Comparison of ENCODE assay signal across 9 cellular contexts in the genomic region with DNA sequence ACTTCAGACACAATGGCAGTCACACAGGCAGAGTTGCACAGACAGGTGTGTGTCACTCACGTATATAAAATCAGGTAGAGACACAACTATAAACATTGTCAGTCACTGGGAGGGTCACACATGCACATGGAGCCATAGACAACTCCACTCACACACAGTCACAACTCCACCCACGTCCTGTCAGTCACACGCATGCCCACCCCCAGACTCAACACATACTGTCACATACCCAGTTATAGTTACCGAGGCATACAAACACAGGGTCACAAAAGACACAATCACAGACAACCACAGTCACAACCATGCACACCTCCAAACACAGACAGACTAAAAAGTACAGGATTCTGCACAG. TPM values are rescaled to one million over a fixed set of nuclear protein-coding genes. Genes with fewer than 3 reads are reported as not detected.
DNase-seq lines count a peak whose midpoint lies in the region; ATAC-seq, FAIRE-seq and TF ChIP-seq lines count a peak whose summit lies in the region.
"Had no signal": no experiment of that assay in that cellular context is flagged by ENCODE, and none has a peak within 500 bp of the region (broad histone marks: within the 10 kb centered on the region; RNA-seq: fewer than 3 reads in every experiment).

No MANE protein-coding gene starts in this region.

- peaks cover 42% of the 10 kb centered on the region for H4K20me1 ChIP-seq in smooth muscle cell (ENCODE audit: low read depth)

- no peaks in the 10 kb centered on the region for H3F3A ChIP-seq in smooth muscle cell (ENCODE audit: low read depth)

- no peak for TF ChIP-seq CTCF in WERI-Rb-1 (IDR thresholded peaks at IDR 0.05; ENCODE audit: low read depth, low read length)
- TF ChIP-seq CTCF in smooth muscle cell (IDR thresholded peaks at IDR 0.05; ENCODE audit: borderline replicate concordance, insufficient read depth, poor library complexity, severe bottlenecking), result no peak

- WGBS in right cardiac atrium, result 50% methylated on average over 4 of the region's 4 CpGs
- WGBS in smooth muscle cell (ENCODE audit: low lambda C conversion rate), result 70% methylated on average over 4 of the region's 4 CpGs

- peak; percentile 69 for FAIRE-seq in GM12892 (lab: Jason Lieb, UNC)

- H3K27me3 ChIP-seq in WERI-Rb-1 (ENCODE audit: insufficient read depth, low read depth, severe bottlenecking), result no peaks in the 10 kb centered on the region
- H3K27me3 ChIP-seq in right cardiac atrium (ENCODE audit: control insufficient read depth, insufficient read depth), result no peaks in the 10 kb centered on the region
- H3K27me3 ChIP-seq in smooth muscle cell (ENCODE audit: low read depth), result no peaks in the 10 kb centered on the region

- H3K4me2 ChIP-seq in smooth muscle cell, result peak overlapping the region; percentile 98

- no peak overlapping the region for H3K27ac ChIP-seq in WERI-Rb-1
- H3K27ac ChIP-seq in right cardiac atrium (ENCODE audit: low read length), result no peak overlapping the region
- no peak overlapping the region for H3K27ac ChIP-seq in smooth muscle cell (ENCODE audit: low read depth)

- TF ChIP-seq POLR2A in GM12892 (IDR thresholded peaks at IDR 0.05; ENCODE audit: low read depth, low read length), result no peak

- in situ Hi-C loops in ACHN (cut with HindIII; ENCODE audit: low pct_ligation_motif_present, low pct_unique_long_range_greater_than_20kb, low sequenced_read_pairs), result no loop called here

- DNase-seq in GM12892 (ENCODE audit: insufficient read length) (no peak), WERI-Rb-1 (no peak), right cardiac atrium (no peak), smooth muscle cell (lab: John Stamatoyannopoulos, UW; ENCODE audit: unreplicated experiment) (no peak), ACHN (no peak), NCI-H2107 (lab: John Stamatoyannopoulos, UW) (no peak), sciatic nerve (ENCODE audit: low spot score) (no peak)
- DNase-seq: activated naive CD4-positive, alpha-beta T cell treated with Interleukin-2 at 50 U/mL for 16 hours had no signal

- H2AFZ ChIP-seq in smooth muscle cell (ENCODE audit: low read depth), result no peak overlapping the region

- H3K79me2 ChIP-seq in smooth muscle cell (ENCODE audit: low read depth), result peaks cover 30% of the 10 kb centered on the region

- peak overlapping the region; percentile 71 for H3K9ac ChIP-seq in smooth muscle cell (ENCODE audit: low read depth)

- no peak for ATAC-seq in right cardiac atrium
- ATAC-seq in sciatic nerve, result no peak
- no peak for ATAC-seq in HG03097 (IDR thresholded peaks at IDR 0.05; ENCODE audit: low FRiP score, unreplicated experiment)

- H3K4me1 ChIP-seq in right cardiac atrium (ENCODE audit: control insufficient read depth, insufficient read depth, low read length) (peaks cover 5% of the 10 kb centered on the region), smooth muscle cell (ENCODE audit: low read depth) (peaks cover 17% of the 10 kb centered on the region)

- H3K4me3 ChIP-seq in WERI-Rb-1 (ENCODE audit: low read depth, low read length) (peak overlapping the region; percentile 76), right cardiac atrium (ENCODE audit: low read length) (peak overlapping the region; percentile 90), smooth muscle cell (peak overlapping the region; percentile 89)

- peaks cover 30% of the 10 kb centered on the region for H3K36me3 ChIP-seq in WERI-Rb-1
- H3K36me3 ChIP-seq in smooth muscle cell (ENCODE audit: low read depth), result no peaks in the 10 kb centered on the region

- no peaks in the 10 kb centered on the region for H3K9me3 ChIP-seq in WERI-Rb-1 (ENCODE audit: severe bottlenecking)
- no peaks in the 10 kb centered on the region for H3K9me3 ChIP-seq in right cardiac atrium (ENCODE audit: control insufficient read depth, low read length)
- H3K9me3 ChIP-seq in smooth muscle cell (replicated peaks; ENCODE audit: low read depth), result no peaks in the 10 kb centered on the region

- intact Hi-C loops in right cardiac atrium (cut with DNase I), result no loop called here
- intact Hi-C loops in sciatic nerve (cut with DNase I), result loop anchor here (2.0 kb wide), 1 partner anchor 24 kb away; no protein-coding TSS in a partner anchor

RNA-seq across cellular contexts. Expression of a gene that starts 1.5 kb away (rescaled TPM):
- 1.7 TPM for polyA plus RNA-seq in GM12892 (2012; ENCODE audit: missing spikeins)
- total RNA-seq in right cardiac atrium (10 to 100 TPM; 18.6 to 22.9 (median 20.4) TPM), smooth muscle cell (30.5 and 53.6 TPM in 2 replicates), sciatic nerve (123 TPM)
- polyA plus RNA-seq in right cardiac atrium (12.4 TPM), smooth muscle cell (56.9 and 73.0 TPM in 2 replicates)

RNA-seq across cellular contexts. Expression of a gene that starts 27.7 kb away (rescaled TPM):
- polyA plus RNA-seq in GM12892 (2012; ENCODE audit: missing spikeins), result 11.3 TPM
- total RNA-seq in right cardiac atrium, result 10 to 100 TPM; 22.8 to 34.0 (median 29.0) TPM
- polyA plus RNA-seq in right cardiac atrium, result 23.8 TPM
- 17.7 and 26.0 TPM in 2 replicates for total RNA-seq in smooth muscle cell
- 20.7 and 21.2 TPM in 2 replicates for polyA plus RNA-seq in smooth muscle cell
- 45.4 TPM for total RNA-seq in sciatic nerve

RNA-seq across cellular contexts. Expression of a gene that starts 27.9 kb away (rescaled TPM):
- polyA plus RNA-seq in GM12892 (2012; ENCODE audit: missing spikeins), result 3.3 TPM
- 10 to 100 TPM in 2 of 4 donors, 1 to 10 TPM in 2; 7.6 to 15.8 (median 10.8) TPM for total RNA-seq in right cardiac atrium
- 13.4 TPM for polyA plus RNA-seq in right cardiac atrium
- total RNA-seq in smooth muscle cell, result 22.0 and 24.1 TPM in 2 replicates
- polyA plus RNA-seq in smooth muscle cell, result 25.0 and 31.9 TPM in 2 replicates
- total RNA-seq in sciatic nerve, result 26.2 TPM
